10 cellular contexts compared by ENCODE assay signal in the genomic region with DNA sequence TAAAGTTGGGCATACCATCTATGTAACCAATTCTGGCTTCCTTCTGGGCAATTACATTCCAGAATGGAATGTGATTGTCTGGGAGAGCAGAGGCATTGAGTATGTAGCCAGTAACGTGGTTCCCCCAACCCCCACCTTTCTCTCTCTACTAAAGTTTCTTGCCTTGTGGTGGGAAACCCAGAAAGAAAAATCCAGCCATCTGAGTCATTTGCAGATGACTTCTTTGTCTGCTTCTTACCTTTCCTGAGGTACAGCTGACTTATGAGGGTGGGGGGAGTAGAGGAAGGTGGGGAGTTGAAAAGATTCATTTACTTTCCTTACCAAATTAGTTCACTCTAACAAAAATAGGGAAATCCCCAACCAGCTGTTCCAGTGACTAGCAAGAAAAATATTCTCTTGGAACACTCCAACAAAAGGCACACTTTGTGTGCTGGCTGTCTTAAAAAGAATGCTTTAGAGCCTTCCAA.
DNase-seq lines count a peak whose midpoint lies in the region; ATAC-seq, FAIRE-seq and TF ChIP-seq lines count a peak whose summit lies in the region.
"Had no signal": no experiment of that assay in that cellular context is flagged by ENCODE, and none has a peak within 500 bp of the region (broad histone marks: within the 10 kb centered on the region; RNA-seq: fewer than 3 reads in every experiment).

No MANE protein-coding gene starts in this region.

- peaks cover 48% of the 10 kb centered on the region for H3K4me1 ChIP-seq in mammary epithelial cell (ENCODE audit: insufficient read depth, low read length)

- no peak for ATAC-seq in natural killer cell
- ATAC-seq in activated CD8-positive, alpha-beta memory T cell treated with anti-CD3 and anti-CD28 coated beads, Interleukin-2, amount 10 ng/mL, durations not matched to agents 7 days and 5 days = no peak
- ATAC-seq: left colon had no signal

- H4K20me1 ChIP-seq in mammary epithelial cell (ENCODE audit: insufficient read depth, low read length) = no peaks in the 10 kb centered on the region

- H3K79me2 ChIP-seq in mammary epithelial cell (ENCODE audit: insufficient read depth, low read length) = peaks cover 91% of the 10 kb centered on the region

- intact Hi-C loops in mammary epithelial cell (cut with micrococcal nuclease) = no loop called here
- intact Hi-C loops in natural killer cell (cut with micrococcal nuclease) = no loop called here

- H3K36me3 Mint-ChIP-seq in natural killer cell = no peaks in the 10 kb centered on the region
- no peaks in the 10 kb centered on the region for H3K36me3 Mint-ChIP-seq in activated CD8-positive, alpha-beta memory T cell treated with anti-CD3 and anti-CD28 coated beads, Interleukin-2, amount 10 ng/mL, durations not matched to agents 7 days and 5 days

- H3K27ac ChIP-seq in mammary epithelial cell (ENCODE audit: insufficient read depth, low read depth, low read length) = peak overlapping the region; percentile 95

- H3K4me2 ChIP-seq in mammary epithelial cell (ENCODE audit: insufficient read depth, low read depth, low read length) = peak overlapping the region; percentile 66

- peaks cover 3% of the 10 kb centered on the region for H3K36me3 ChIP-seq in mammary epithelial cell (ENCODE audit: insufficient read depth, low read length)

- TF ChIP-seq CTCF in mammary epithelial cell (conservative IDR thresholded peaks at IDR 0.05 in 1 of 2, IDR thresholded peaks at IDR 0.05 in 1 of 2; ENCODE audit: extremely low read depth in 1 of 2, insufficient read depth in 1 of 2, low read depth in 1 of 2, low read length in 2 of 2) = no peak
- no peak for TF ChIP-seq CTCF in natural killer cell (IDR thresholded peaks at IDR 0.05)

- no peak overlapping the region for H3K4me3 ChIP-seq in mammary epithelial cell (replicated peaks in 1 of 3; ENCODE audit: insufficient read depth in 1 of 3, low read depth in 2 of 3, low read length in 3 of 3)

- H3K27me3 ChIP-seq in mammary epithelial cell (ENCODE audit: insufficient read depth, low read length) = no peaks in the 10 kb centered on the region

- BruUV-seq in mammary epithelial cell (replicated peaks; lab: Mats Ljungman, UMichigan) = no TSS peak

- FAIRE-seq in HTR-8/SVneo (lab: Jason Lieb, UNC) = peak; percentile 59

- no peaks in the 10 kb centered on the region for H3K4me1 Mint-ChIP-seq in natural killer cell
- H3K4me1 Mint-ChIP-seq in activated CD8-positive, alpha-beta memory T cell treated with anti-CD3 and anti-CD28 coated beads, Interleukin-2, amount 10 ng/mL, durations not matched to agents 7 days and 5 days = peaks cover 1% of the 10 kb centered on the region

- no peak overlapping the region for H3K27ac Mint-ChIP-seq in natural killer cell
- H3K27ac Mint-ChIP-seq in activated CD8-positive, alpha-beta memory T cell treated with anti-CD3 and anti-CD28 coated beads, Interleukin-2, amount 10 ng/mL, durations not matched to agents 7 days and 5 days = no peak overlapping the region

- H3K9me3 ChIP-seq in mammary epithelial cell (replicated peaks; ENCODE audit: insufficient read depth, low read length) = peaks cover 3% of the 10 kb centered on the region

- no peak overlapping the region for H3K4me3 Mint-ChIP-seq in natural killer cell
- H3K4me3 Mint-ChIP-seq in activated CD8-positive, alpha-beta memory T cell treated with anti-CD3 and anti-CD28 coated beads, Interleukin-2, amount 10 ng/mL, durations not matched to agents 7 days and 5 days = no peak overlapping the region

- dilution Hi-C loops in mammary epithelial cell (cut with HindIII; ENCODE audit: low sequenced_read_pairs) = no loop called here

- in situ Hi-C loops in ACHN (cut with HindIII; ENCODE audit: low pct_ligation_motif_present, low pct_unique_long_range_greater_than_20kb, low sequenced_read_pairs) = no loop called here
- in situ Hi-C loops in mammary epithelial cell (cut with MboI; ENCODE audit: low sequenced_read_pairs in 2 of 2) = no loop called here

- H3K27me3 Mint-ChIP-seq in natural killer cell (ENCODE audit: low read depth in 2 of 2) = peaks cover 20 to 30% of the 10 kb centered on the region in 2 donors
- H3K27me3 Mint-ChIP-seq in activated CD8-positive, alpha-beta memory T cell treated with anti-CD3 and anti-CD28 coated beads, Interleukin-2, amount 10 ng/mL, durations not matched to agents 7 days and 5 days = peaks cover 16% of the 10 kb centered on the region

- peak; percentile 87 for DNase-seq in ACHN
- peak; percentile 62 for DNase-seq in HTR-8/SVneo (ENCODE audit: insufficient read length, low spot score)
- peak; percentile 99 for DNase-seq in mammary epithelial cell
- DNase-seq in islet precursor cell = peak; percentile 94
- no peak for DNase-seq in activated effector memory CD4-positive, alpha-beta T cell treated with anti-CD3 and anti-CD28 coated beads, Interleukin-2, amount 50 U/mL, for 16 hours
- DNase-seq in DMS79 (lab: John Stamatoyannopoulos, UW) = no peak
- no peak for DNase-seq in natural killer cell
- no peak for DNase-seq in activated CD8-positive, alpha-beta memory T cell treated with anti-CD3 and anti-CD28 coated beads, Interleukin-2, amount 10 ng/mL, durations not matched to agents 7 days and 5 days
- DNase-seq: left colon, NCI-H2171 had no signal

- H3K9me3 Mint-ChIP-seq in natural killer cell = no peaks in the 10 kb centered on the region
- no peaks in the 10 kb centered on the region for H3K9me3 Mint-ChIP-seq in activated CD8-positive, alpha-beta memory T cell treated with anti-CD3 and anti-CD28 coated beads, Interleukin-2, amount 10 ng/mL, durations not matched to agents 7 days and 5 days (ENCODE audit: low read depth)

- H3K9ac ChIP-seq in mammary epithelial cell (ENCODE audit: insufficient read depth, low read length) = peak overlapping the region; percentile 66

- 0% methylated on average over 1 of the region's 1 CpG for WGBS in mammary epithelial cell (ENCODE audit: low coverage, missing lambda C conversion rate)

- CTCF ChIA-PET in mammary epithelial cell (lab: Charles Lee; ENCODE audit: low non-redundant PET) = no interaction called here
- CTCF ChIA-PET in activated CD8-positive, alpha-beta memory T cell treated with anti-CD3 and anti-CD28 coated beads, Interleukin-2, amount 10 ng/mL, durations not matched to agents 7 days and 5 days (lab: Charles Lee) = no interaction called here

- no peak overlapping the region for H2AFZ ChIP-seq in mammary epithelial cell (ENCODE audit: low read depth, low read length)

Comparison
In these comparisons a context has a peak if more than half of its experiments do, and no peak if none do; other contexts are left out.
1. DNase-seq: peak in ACHN (single experiment), HTR-8/SVneo (single experiment), mammary epithelial cell (single experiment) and islet precursor cell (single experiment); none in activated effector memory CD4-positive, alpha-beta T cell treated with anti-CD3 and anti-CD28 coated beads, Interleukin-2, amount 50 U/mL, for 16 hours (single experiment), DMS79 (single experiment), natural killer cell (single experiment) and activated CD8-positive, alpha-beta memory T cell treated with anti-CD3 and anti-CD28 coated beads, Interleukin-2, amount 10 ng/mL, durations not matched to agents 7 days and 5 days (single experiment).